10 cellular contexts compared by ENCODE assay signal in genomic region chr19:44943801-44944249, GRCh38. TPM values are rescaled to one million over a fixed set of nuclear protein-coding genes. Genes with fewer than 3 reads are reported as not detected.
DNase-seq lines count a peak whose midpoint lies in the region; ATAC-seq and TF ChIP-seq lines count a peak whose summit lies in the region.
"Had no signal": no experiment of that assay in that cellular context is flagged by ENCODE, and none has a peak within 500 bp of the region (broad histone marks: within the 10 kb centered on the region; RNA-seq: fewer than 3 reads in every experiment).

No MANE protein-coding gene starts in this region.

- H3K27me3 Mint-ChIP-seq in nephron progenitor cell (ENCODE audit: low read depth, poor library complexity): peaks cover 7% of the 10 kb centered on the region

- H3K36me3 Mint-ChIP-seq in nephron progenitor cell (ENCODE audit: low read depth): no peaks in the 10 kb centered on the region

- no peaks in the 10 kb centered on the region for H3K9me3 Mint-ChIP-seq in nephron progenitor cell

- H3K27ac ChIP-seq in ascending aorta: no peak overlapping the region

- no peaks in the 10 kb centered on the region for H3K9me3 ChIP-seq in ascending aorta

- no peak overlapping the region for H3K4me3 ChIP-seq in ascending aorta

- TF ChIP-seq CTCF in GM12873 (IDR thresholded peaks at IDR 0.05; ENCODE audit: insufficient read depth, low read depth, low read length, missing control alignments): peak; percentile 43
- TF ChIP-seq CTCF in ascending aorta (IDR thresholded peaks at IDR 0.05): no peak
- TF ChIP-seq CTCF in nephron progenitor cell (IDR thresholded peaks at IDR 0.05): no peak

- no peaks in the 10 kb centered on the region for H3K36me3 ChIP-seq in ascending aorta

- intact Hi-C loops in ascending aorta (cut with DNase I): no loop called here

- H3K4me1 ChIP-seq in ascending aorta: no peaks in the 10 kb centered on the region

- DNase-seq in ascending aorta (ENCODE audit: low spot score in 2 of 2) (peak; percentile 66 to 77), nephron progenitor cell (no peak), DMS79 (lab: John Stamatoyannopoulos, UW) (no peak)
- DNase-seq in activated CD4-positive, alpha-beta T cell treated with anti-CD3 and anti-CD28 coated beads, Interleukin-2, amount 50 U/mL, for 4 hours: no peak
- DNase-seq in stimulated activated CD8-positive, alpha-beta memory T cell treated with anti-CD3 and anti-CD28 coated beads, Interleukin-4, amount 100 ng/mL, for 48 hours: no peak
- DNase-seq: MM.1S had no signal

- no peaks in the 10 kb centered on the region for H3K27me3 ChIP-seq in ascending aorta

- peak overlapping the region; percentile 92 for H3K27ac Mint-ChIP-seq in nephron progenitor cell

- peaks cover 33% of the 10 kb centered on the region for H3K4me1 Mint-ChIP-seq in nephron progenitor cell

- no peak overlapping the region for H3K4me3 Mint-ChIP-seq in nephron progenitor cell

- ATAC-seq in HG03039 (IDR thresholded peaks at IDR 0.05; ENCODE audit: unreplicated experiment) (peak; percentile 62), GM21786 (IDR thresholded peaks at IDR 0.05; ENCODE audit: unreplicated experiment) (no peak)

RNA-seq across cellular contexts. Expression of gene APOC4, which starts 1.8 kb away (rescaled TPM):
- not detected for total RNA-seq in ascending aorta
- total RNA-seq: fibroblast of lung had no signal

RNA-seq across cellular contexts. Expression of gene APOC2, which starts 2.0 kb away (rescaled TPM):
- total RNA-seq in ascending aorta: not detected
- total RNA-seq: fibroblast of lung had no signal

RNA-seq across cellular contexts. Expression of gene CLPTM1, which starts 11.4 kb away (rescaled TPM):
- total RNA-seq in ascending aorta: 65.2 TPM

RNA-seq across cellular contexts. Expression of gene APOC1, which starts 29.4 kb away (rescaled TPM):
- 17.0 TPM for total RNA-seq in ascending aorta

RNA-seq across cellular contexts. Expression of gene APOE, which starts 38.2 kb away (rescaled TPM):
- total RNA-seq in ascending aorta: 436 TPM

Comparison
In these comparisons a context has a peak if more than half of its experiments do, and no peak if none do; other contexts are left out.
1. DNase-seq: peak in ascending aorta (2 of 2); none in nephron progenitor cell (single experiment), activated CD4-positive, alpha-beta T cell treated with anti-CD3 and anti-CD28 coated beads, Interleukin-2, amount 50 U/mL, for 4 hours (0 of 2), DMS79 (single experiment) and stimulated activated CD8-positive, alpha-beta memory T cell treated with anti-CD3 and anti-CD28 coated beads, Interleukin-4, amount 100 ng/mL, for 48 hours (single experiment).